Comparison of ENCODE assay signal across 8 cellular contexts in the genomic region with DNA sequence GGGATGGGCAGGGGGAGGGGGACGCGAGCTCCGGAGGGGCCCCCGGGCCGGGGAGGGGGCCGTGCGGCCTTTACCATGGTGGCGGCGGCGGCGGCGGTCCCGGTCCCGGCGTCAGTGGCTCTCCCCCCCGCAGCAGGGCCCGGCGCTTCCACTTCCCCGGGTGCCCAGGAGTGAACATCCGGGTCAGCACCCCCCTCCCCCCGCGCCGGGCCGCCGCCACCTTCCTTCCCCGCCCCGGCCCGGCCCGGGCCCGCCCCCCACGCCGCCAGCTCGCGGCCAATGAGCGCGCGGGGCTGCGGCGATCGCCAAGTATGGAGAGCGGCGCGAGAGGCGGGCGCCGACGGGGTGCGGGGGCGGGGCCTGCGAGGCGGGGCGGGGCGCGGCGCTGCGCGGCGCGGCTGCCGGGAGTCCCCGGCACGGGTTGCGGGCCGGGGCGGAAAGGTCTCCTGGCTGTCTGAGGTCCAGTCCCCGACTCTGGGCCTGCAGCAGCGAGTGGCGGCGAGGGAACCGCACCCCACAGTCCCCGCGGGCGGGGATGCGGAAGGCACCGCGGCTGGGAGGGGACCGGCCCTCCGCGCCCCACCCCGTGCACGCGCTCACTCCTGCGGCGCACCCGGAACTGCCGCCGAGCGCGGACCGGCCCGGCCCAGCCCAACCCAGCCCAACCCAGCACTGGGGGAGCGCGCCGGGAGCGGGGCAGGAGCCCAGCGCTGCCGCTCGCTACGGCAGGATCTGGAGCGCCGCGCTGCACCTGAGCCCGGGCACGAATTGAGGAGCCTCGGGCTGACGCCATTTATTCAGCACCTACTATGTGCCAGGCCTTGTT. TPM values are rescaled to one million over a fixed set of nuclear protein-coding genes. Genes with fewer than 3 reads are reported as not detected.
DNase-seq lines count a peak whose midpoint lies in the region; TF ChIP-seq lines count a peak whose summit lies in the region.

A gene (minus strand): TSS at position 178 of the 826 bp plus-strand sequence. CDS start 101 bp downstream, at position 77.

- peak within 1 kb of the TSS; percentile 94 for H3K9ac ChIP-seq in ES-I3 (ENCODE audit: low read depth, low read length)
- H3K9ac ChIP-seq in Loucy (ENCODE audit: low read depth, low read length, poor library complexity, severe bottlenecking): peak within 1 kb of the TSS; percentile 96
- peak within 1 kb of the TSS; percentile 99 for H3K9ac ChIP-seq in neuronal stem cell (ENCODE audit: low read depth, low read length, poor library complexity)
- H3K9ac ChIP-seq in subcutaneous abdominal adipose tissue (ENCODE audit: low read length in 5 of 5): peak within 1 kb of the TSS; percentile 84 to 99 (median 97)

- H3K4me2 ChIP-seq in Loucy (ENCODE audit: low read depth, low read length, poor library complexity, severe bottlenecking) (peak within 1 kb of the TSS; percentile 96), neuronal stem cell (ENCODE audit: insufficient read depth, low read length, poor library complexity, severe bottlenecking) (peak within 1 kb of the TSS; percentile 79)

- H3F3A ChIP-seq in Loucy (ENCODE audit: low read depth): 0 out of 2 replicates have a peak, but pooled peaks cover 3% of the 10 kb centered on the region

- DNase-seq in H7 (peak; percentile 99), SK-N-DZ (ENCODE audit: low spot score) (peak; percentile 79), foreskin melanocyte (peak; percentile 70), neuronal stem cell (ENCODE audit: low spot score) (peak; percentile 90)
- peak; percentile 94 for DNase-seq in activated naive CD4-positive, alpha-beta T cell treated with Interleukin-2 at 50 U/mL for 16 hours

- H3K23ac ChIP-seq in neuronal stem cell (ENCODE audit: low read depth, low read length, poor library complexity): peak within 1 kb of the TSS; percentile 99

- H4K91ac ChIP-seq in neuronal stem cell (ENCODE audit: low read depth, low read length, poor library complexity): peak within 1 kb of the TSS; percentile 83

- H3K27me3 ChIP-seq in H7 (ENCODE audit: control insufficient read depth, insufficient read depth, low read length) (no peaks in the 10 kb centered on the region), Loucy (ENCODE audit: insufficient read depth, low read length, poor library complexity, severe bottlenecking) (peaks cover 5% of the 10 kb centered on the region), neuronal stem cell (ENCODE audit: control insufficient read depth in 3 of 3, insufficient read depth in 3 of 3, low read depth in 1 of 3, low read length in 3 of 3) (no peaks in the 10 kb centered on the region), subcutaneous abdominal adipose tissue (ENCODE audit: control insufficient read depth in 5 of 5, insufficient read depth in 4 of 5, low read length in 5 of 5) (no peaks in the 10 kb centered on the region)

- WGBS in neuronal stem cell (ENCODE audit: extremely low coverage in 2 of 2, insufficient read length in 2 of 2, insufficient replicate concordance in 1 of 2), 2 donors: no CpG with 5 or more reads among the region's 106 CpGs

- peak within 1 kb of the TSS; percentile 98 for H2BK12ac ChIP-seq in neuronal stem cell (ENCODE audit: low read length)

- H3K4me3 ChIP-seq in H7 (ENCODE audit: insufficient read depth, low read depth, low read length): peak within 1 kb of the TSS; percentile 95
- H3K4me3 ChIP-seq in Loucy (ENCODE audit: low read length, poor library complexity, severe bottlenecking): peak within 1 kb of the TSS; percentile 99
- peak within 1 kb of the TSS; percentile 98 to 100 for H3K4me3 ChIP-seq in neuronal stem cell (ENCODE audit: low read length in 2 of 2)
- peak within 1 kb of the TSS; percentile 81 to 97 (median 93) for H3K4me3 ChIP-seq in subcutaneous abdominal adipose tissue (ENCODE audit: low read depth in 1 of 5, low read length in 5 of 5)

- H3K27ac ChIP-seq in neuronal stem cell (replicated peaks; ENCODE audit: low read length): peak within 1 kb of the TSS; percentile 89
- peak within 1 kb of the TSS; percentile 93 for H3K27ac ChIP-seq in subcutaneous abdominal adipose tissue (ENCODE audit: low read depth, low read length)

- H4K8ac ChIP-seq in neuronal stem cell (ENCODE audit: low read depth, low read length): no peak within 1 kb of the TSS

- peak within 1 kb of the TSS; percentile 37 for H3K4ac ChIP-seq in neuronal stem cell (ENCODE audit: low read length)

- peak within 1 kb of the TSS; percentile 13 for H2BK120ac ChIP-seq in neuronal stem cell (ENCODE audit: low read depth, low read length)

- H2AK5ac ChIP-seq in neuronal stem cell (ENCODE audit: low read depth, low read length): peak within 1 kb of the TSS; percentile 97

- peaks cover 45% of the 10 kb centered on the region for H4K20me1 ChIP-seq in Loucy (ENCODE audit: insufficient read depth, low read length, poor library complexity, severe bottlenecking)

- peak within 1 kb of the TSS; percentile 86 for H3K14ac ChIP-seq in neuronal stem cell (ENCODE audit: low read length)

- peak within 1 kb of the TSS; percentile 76 for H2AFZ ChIP-seq in Loucy (ENCODE audit: low read length)
- peak within 1 kb of the TSS; percentile 92 for H2AFZ ChIP-seq in neuronal stem cell (ENCODE audit: low read length)

- H2BK5ac ChIP-seq in neuronal stem cell (ENCODE audit: low read length): peak within 1 kb of the TSS; percentile 89

- H3K4me1 ChIP-seq in ES-I3 (ENCODE audit: insufficient read depth, low read length) (peaks cover 33% of the 10 kb centered on the region), Loucy (ENCODE audit: insufficient read depth, low read length, poor library complexity, severe bottlenecking) (peaks cover 55% of the 10 kb centered on the region), neuronal stem cell (ENCODE audit: control insufficient read depth in 2 of 2, insufficient read depth in 1 of 2, low read depth in 1 of 2, low read length in 2 of 2) (peaks cover 14 to 15% of the 10 kb centered on the region in 2 donors), subcutaneous abdominal adipose tissue (ENCODE audit: control insufficient read depth in 5 of 5, insufficient read depth in 5 of 5, low read length in 5 of 5) (peaks cover 13 to 63% (median 56%) of the 10 kb centered on the region in 5 donors)

- H3K79me2 ChIP-seq in Loucy (ENCODE audit: insufficient read depth, low read length): peaks cover 60% of the 10 kb centered on the region

- H3K36me3 ChIP-seq in ES-I3 (ENCODE audit: insufficient read depth, low read length) (no peaks in the 10 kb centered on the region), H7 (replicated peaks; ENCODE audit: control insufficient read depth, insufficient read depth, low read length) (0 out of 2 replicates have a peak, but pooled peaks cover 1% of the 10 kb centered on the region), Loucy (ENCODE audit: insufficient read depth, low read length) (no peaks in the 10 kb centered on the region), neuronal stem cell (replicated peaks in 1 of 2; ENCODE audit: control insufficient read depth in 2 of 2, insufficient read depth in 2 of 2, low read length in 2 of 2) (peaks cover 0 to 32% of the 10 kb centered on the region in 2 donors), subcutaneous abdominal adipose tissue (ENCODE audit: control insufficient read depth in 5 of 5, insufficient read depth in 5 of 5, low read length in 5 of 5) (peaks cover 0 to 22% (median 6%) of the 10 kb centered on the region in 5 donors)

- H3K79me1 ChIP-seq in neuronal stem cell (ENCODE audit: low read depth, low read length): peaks cover 7% of the 10 kb centered on the region

- TF ChIP-seq CTCF in Loucy (conservative IDR thresholded peaks at IDR 0.05; ENCODE audit: low read length): no peak

- H2BK15ac ChIP-seq in neuronal stem cell (ENCODE audit: low read length): peak within 1 kb of the TSS; percentile 96

- H3K9me2 ChIP-seq in Loucy (replicated peaks; ENCODE audit: low read depth, low read length): no peaks in the 10 kb centered on the region

- H3K18ac ChIP-seq in neuronal stem cell (ENCODE audit: low read length): peak within 1 kb of the TSS; percentile 100

- H3K9me3 ChIP-seq in ES-I3 (ENCODE audit: control insufficient read depth, insufficient read depth, low read length) (no peaks in the 10 kb centered on the region), Loucy (ENCODE audit: insufficient read depth, low read depth, low read length) (no peaks in the 10 kb centered on the region), neuronal stem cell (replicated peaks in 1 of 2; ENCODE audit: control insufficient read depth in 2 of 2, insufficient read depth in 1 of 2, low read depth in 1 of 2, low read length in 2 of 2) (no peaks in the 10 kb centered on the region), subcutaneous abdominal adipose tissue (ENCODE audit: control insufficient read depth in 5 of 5, low read length in 5 of 5) (no peaks in the 10 kb centered on the region)

RNA-seq across cellular contexts. Expression of the gene that starts here (rescaled TPM):
- 201 and 214 TPM in 2 replicates for total RNA-seq in H7 (2014; rRNA removed; shearing (Covaris generic))
- polyA plus RNA-seq in SK-N-DZ (2014; cell fraction: cytosol; rRNA removed): 68.7 and 78.3 TPM in 2 replicates
- polyA plus RNA-seq in SK-N-DZ (2014; cell fraction: nucleus; rRNA removed): 34.4 and 48.8 TPM in 2 replicates
- polyA plus RNA-seq in neuronal stem cell (2013, experiment 1 of 2): 295 TPM
- 299 TPM for polyA plus RNA-seq in neuronal stem cell (2013, experiment 2 of 2)

Comparison
In these comparisons a context has a peak if more than half of its experiments do, and no peak if none do; other contexts are left out.
1. Peak in every context shown above with its lines: DNase-seq, H3K4me3 ChIP-seq and H3K27ac ChIP-seq.